In genomic region chr12:57745485-57745881, GRCh38 we compare ENCODE assay signal across 8 cellular contexts. TPM values are rescaled to one million over a fixed set of nuclear protein-coding genes. Genes with fewer than 3 reads are reported as not detected.
A peak's percentile ranks its signal among the peaks of the same experiment; 100 is the strongest.
DNase-seq lines count a peak whose midpoint lies in the region; ATAC-seq and TF ChIP-seq lines count a peak whose summit lies in the region.

No MANE protein-coding gene starts in this region.

- peaks cover 3% of the 10 kb centered on the region; the same call in 1 of the 2 replicates for H3K36me3 ChIP-seq in Caco-2 (ENCODE audit: control insufficient read depth, insufficient read depth, low read length)
- H3K36me3 ChIP-seq in PC-9 (ENCODE audit: low read depth) = peaks cover 16% of the 10 kb centered on the region
- no peaks in the 10 kb centered on the region for H3K36me3 ChIP-seq in endocrine pancreas (ENCODE audit: control insufficient read depth, insufficient read depth, low read length)
- no peaks in the 10 kb centered on the region for H3K36me3 ChIP-seq in neural progenitor cell

- H3K27ac ChIP-seq in PC-9 = peak overlapping the region; percentile 90; the same call in 1 of the 2 replicates
- peak overlapping the region; percentile 94 for H3K27ac ChIP-seq in neural progenitor cell

- CTCF ChIA-PET in Caco-2 (lab: Charles Lee) (interaction anchor here (0.6 to 1.5 kb wide), 4 partner anchors 9 to 1409 kb away, joined by 4 to 10 read pairs (median 7); no protein-coding TSS in a partner anchor), PC-9 (lab: Charles Lee) (no interaction called here)

- peak overlapping the region; percentile 64 for H3K4me3 ChIP-seq in Caco-2 (ENCODE audit: low read depth, low read length)
- H3K4me3 ChIP-seq in PC-9 = peak overlapping the region; percentile 75
- H3K4me3 ChIP-seq in endocrine pancreas (ENCODE audit: control insufficient read depth, insufficient read depth, low read length) = peak overlapping the region; percentile 71
- H3K4me3 ChIP-seq in neural progenitor cell = peak overlapping the region; percentile 87

- H2AFZ ChIP-seq in PC-9 (peak overlapping the region; percentile 83; the same call in 1 of the 2 replicates), neural progenitor cell (replicated peaks) (peak overlapping the region; percentile 85)

- peaks cover 61% of the 10 kb centered on the region for H3K36me3 Mint-ChIP-seq in Caco-2 (ENCODE audit: insufficient read depth, unreplicated experiment)
- peaks cover 30% of the 10 kb centered on the region for H3K36me3 Mint-ChIP-seq in neural progenitor cell

- H3F3A ChIP-seq in PC-9 (ENCODE audit: insufficient read depth, low read depth) (peaks cover 39% of the 10 kb centered on the region), neural progenitor cell (ENCODE audit: low read depth) (peaks cover 64% of the 10 kb centered on the region)

- H3K4me3 Mint-ChIP-seq in Caco-2 (ENCODE audit: unreplicated experiment) (peak overlapping the region; percentile 96), neural progenitor cell (peak overlapping the region; percentile 95)

- POLR2A ChIA-PET in Caco-2 (lab: Charles Lee) (interaction anchor here (0.5 to 1.2 kb wide), 3 partner anchors 13 to 1916 kb away, joined by 4 to 5 read pairs (median 4); partner anchors contain the start of genes DNAJC14, EEF1AKMT3 and METTL1), PC-9 (lab: Charles Lee; ENCODE audit: unreplicated experiment) (no interaction called here)

- DNase-seq in Caco-2 (peak in 1 of 2 experiments; percentile 19), PC-9 (no peak), neural progenitor cell (ENCODE audit: low spot score) (peak; percentile 38), HCEC 1CT (no peak), GM13976 (ENCODE audit: low spot score) (no peak), NCI-H345 (lab: John Stamatoyannopoulos, UW) (no peak)

- H4K20me1 ChIP-seq in PC-9 (ENCODE audit: insufficient read depth) = no peaks in the 10 kb centered on the region
- no peaks in the 10 kb centered on the region for H4K20me1 ChIP-seq in neural progenitor cell (ENCODE audit: low read depth)

- H3K27me3 Mint-ChIP-seq in Caco-2 (ENCODE audit: insufficient read depth, unreplicated experiment) (peaks cover 6% of the 10 kb centered on the region), neural progenitor cell (ENCODE audit: insufficient read depth, low read depth) (peaks cover 9% of the 10 kb centered on the region)

- H3K9me3 ChIP-seq in Caco-2 (no peaks in the 10 kb centered on the region), PC-9 (ENCODE audit: insufficient read depth, low read depth) (no peaks in the 10 kb centered on the region), endocrine pancreas (ENCODE audit: control insufficient read depth, low read length) (no peaks in the 10 kb centered on the region), neural progenitor cell (ENCODE audit: low read depth) (no peaks in the 10 kb centered on the region)

- no peaks in the 10 kb centered on the region for H3K9me2 ChIP-seq in PC-9 (ENCODE audit: insufficient read depth)

- H3K27ac Mint-ChIP-seq in Caco-2 (ENCODE audit: unreplicated experiment) = peak overlapping the region; percentile 98
- H3K27ac Mint-ChIP-seq in neural progenitor cell = peak overlapping the region; percentile 99

- in situ Hi-C loops in GM13976 (cut with MboI; ENCODE audit: low sequenced_read_pairs, unreplicated experiment) = no loop called here

- peak overlapping the region; percentile 51 for H3K9ac ChIP-seq in endocrine pancreas (ENCODE audit: control insufficient read depth, insufficient read depth, low read length)
- H3K9ac ChIP-seq in neural progenitor cell = peak overlapping the region; percentile 57

- H3K27me3 ChIP-seq in Caco-2 (replicated peaks; ENCODE audit: control insufficient read depth, insufficient read depth, low read length) (no peaks in the 10 kb centered on the region), PC-9 (ENCODE audit: insufficient read depth, low read depth) (no peaks in the 10 kb centered on the region), endocrine pancreas (ENCODE audit: control insufficient read depth, insufficient read depth, low read length) (peaks cover 3% of the 10 kb centered on the region), neural progenitor cell (peaks cover 34% of the 10 kb centered on the region)

- H3K79me2 ChIP-seq in PC-9 (ENCODE audit: low read depth) = peaks cover 16% of the 10 kb centered on the region
- H3K79me2 ChIP-seq in neural progenitor cell (ENCODE audit: low read depth) = peaks cover 33% of the 10 kb centered on the region

- intact Hi-C loops in Caco-2 (cut with micrococcal nuclease; ENCODE audit: unreplicated experiment) (no loop called here), PC-9 (cut with micrococcal nuclease; ENCODE audit: unreplicated experiment) (loop anchor here (2.0 kb wide), 1 partner anchor 19 kb away; no protein-coding TSS in a partner anchor)

- H3K4me1 ChIP-seq in Caco-2 = peaks cover 10% of the 10 kb centered on the region
- peaks cover 13% of the 10 kb centered on the region for H3K4me1 ChIP-seq in PC-9 (replicated peaks; ENCODE audit: insufficient read depth)
- peaks cover 5% of the 10 kb centered on the region for H3K4me1 ChIP-seq in endocrine pancreas (ENCODE audit: control insufficient read depth, insufficient read depth, low read length)
- peaks cover 9% of the 10 kb centered on the region for H3K4me1 ChIP-seq in neural progenitor cell

- H3K9me3 Mint-ChIP-seq in Caco-2 (ENCODE audit: unreplicated experiment) (no peaks in the 10 kb centered on the region), neural progenitor cell (no peaks in the 10 kb centered on the region)

- no peak for ATAC-seq in GM21576 (IDR thresholded peaks at IDR 0.05; ENCODE audit: unreplicated experiment)

- no peak for TF ChIP-seq CTCF in Caco-2 (IDR thresholded peaks at IDR 0.05; ENCODE audit: insufficient read depth in 1 of 2, low read depth in 1 of 2, low read length in 1 of 2, severe bottlenecking in 1 of 2, unreplicated experiment in 1 of 2)
- no peak for TF ChIP-seq CTCF in PC-9 (conservative IDR thresholded peaks at IDR 0.05)
- TF ChIP-seq CTCF in neural progenitor cell (IDR thresholded peaks at IDR 0.05) = no peak
- TF ChIP-seq CTCF in GM13976 (IDR thresholded peaks at IDR 0.05; ENCODE audit: borderline replicate concordance, control extremely low read depth, extremely low read depth, insufficient read depth, missing control alignments) = no peak

- H3K4me1 Mint-ChIP-seq in Caco-2 (ENCODE audit: low read depth, unreplicated experiment) (peaks cover 19% of the 10 kb centered on the region), neural progenitor cell (peaks cover 30% of the 10 kb centered on the region)

- H3K4me2 ChIP-seq in PC-9 = peak overlapping the region; percentile 76
- H3K4me2 ChIP-seq in neural progenitor cell = peak overlapping the region; percentile 98

- BruUV-seq in Caco-2 (replicated peaks; lab: Mats Ljungman, UMichigan) = TSS peak; percentile 49
- BruUV-seq in PC-9 (replicated peaks; lab: Mats Ljungman, UMichigan) = TSS peak; percentile 47

RNA-seq across cellular contexts. Expression of gene TSPAN31, which starts 0.6 kb away (rescaled TPM):
- 20.6 and 23.3 TPM in 2 replicates for total RNA-seq in Caco-2 (2022)
- total RNA-seq in PC-9 (2021) = 18.2 and 22.5 TPM in 2 replicates
- 57.6 and 61.3 TPM in 2 replicates for total RNA-seq in neural progenitor cell (ENCODE audit: low replicate concordance)

RNA-seq across cellular contexts. Expression of gene CDK4, which starts 6.6 kb away (rescaled TPM):
- 205 and 210 TPM in 2 replicates for total RNA-seq in Caco-2 (2022)
- total RNA-seq in PC-9 (2021) = 156 and 194 TPM in 2 replicates
- 169 and 348 TPM in 2 replicates for total RNA-seq in neural progenitor cell (ENCODE audit: low replicate concordance)

RNA-seq across cellular contexts. Expression of gene AGAP2, which starts 6.9 kb away (rescaled TPM):
- total RNA-seq in Caco-2 (2022) (0.09 TPM in 1 of 2 replicates, not detected in the other), PC-9 (2021) (0.40 and 0.50 TPM in 2 replicates), neural progenitor cell (ENCODE audit: low replicate concordance) (1.7 and 2.7 TPM in 2 replicates)

RNA-seq across cellular contexts. Expression of gene MARCHF9, which starts 9.4 kb away (rescaled TPM):
- total RNA-seq in Caco-2 (2022) (11.0 and 12.0 TPM in 2 replicates), PC-9 (2021) (18.9 and 21.2 TPM in 2 replicates), neural progenitor cell (ENCODE audit: low replicate concordance) (8.1 and 11.9 TPM in 2 replicates)

RNA-seq across cellular contexts. Expression of gene CYP27B1, which starts 21.4 kb away (rescaled TPM):
- total RNA-seq in Caco-2 (2022) (6.9 and 7.1 TPM in 2 replicates), PC-9 (2021) (1.6 and 1.8 TPM in 2 replicates), neural progenitor cell (ENCODE audit: low replicate concordance) (0.17 and 0.99 TPM in 2 replicates)
